Comparison of ENCODE assay signal across 1 cellular context in the genomic region with DNA sequence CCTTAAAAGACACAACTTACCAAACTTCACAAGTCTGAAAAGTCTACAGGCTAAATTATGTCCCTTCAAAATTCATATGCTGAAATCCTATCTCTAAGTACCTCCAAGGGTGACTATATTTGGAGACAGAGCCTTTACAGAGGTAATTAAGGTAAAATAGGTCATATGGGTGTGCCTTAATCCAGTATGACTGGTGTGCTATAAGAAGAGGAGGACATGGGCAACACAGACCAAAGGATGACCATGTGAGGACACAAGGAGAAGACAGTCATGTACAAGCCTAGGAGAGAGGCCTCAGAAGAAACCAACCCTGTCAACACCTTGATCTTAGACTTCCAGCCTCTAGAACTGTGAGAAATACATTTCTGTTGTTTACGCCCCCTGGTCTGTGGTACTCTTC.
TF ChIP-seq lines count a peak whose summit lies in the region.

No MANE protein-coding gene starts in this region.

TF ChIP-seq in HCT116, 20 proteins besides CTCF, POLR2A, EP300 and RAD21 (continued from another document):
- TF ChIP-seq, protein P1, sequence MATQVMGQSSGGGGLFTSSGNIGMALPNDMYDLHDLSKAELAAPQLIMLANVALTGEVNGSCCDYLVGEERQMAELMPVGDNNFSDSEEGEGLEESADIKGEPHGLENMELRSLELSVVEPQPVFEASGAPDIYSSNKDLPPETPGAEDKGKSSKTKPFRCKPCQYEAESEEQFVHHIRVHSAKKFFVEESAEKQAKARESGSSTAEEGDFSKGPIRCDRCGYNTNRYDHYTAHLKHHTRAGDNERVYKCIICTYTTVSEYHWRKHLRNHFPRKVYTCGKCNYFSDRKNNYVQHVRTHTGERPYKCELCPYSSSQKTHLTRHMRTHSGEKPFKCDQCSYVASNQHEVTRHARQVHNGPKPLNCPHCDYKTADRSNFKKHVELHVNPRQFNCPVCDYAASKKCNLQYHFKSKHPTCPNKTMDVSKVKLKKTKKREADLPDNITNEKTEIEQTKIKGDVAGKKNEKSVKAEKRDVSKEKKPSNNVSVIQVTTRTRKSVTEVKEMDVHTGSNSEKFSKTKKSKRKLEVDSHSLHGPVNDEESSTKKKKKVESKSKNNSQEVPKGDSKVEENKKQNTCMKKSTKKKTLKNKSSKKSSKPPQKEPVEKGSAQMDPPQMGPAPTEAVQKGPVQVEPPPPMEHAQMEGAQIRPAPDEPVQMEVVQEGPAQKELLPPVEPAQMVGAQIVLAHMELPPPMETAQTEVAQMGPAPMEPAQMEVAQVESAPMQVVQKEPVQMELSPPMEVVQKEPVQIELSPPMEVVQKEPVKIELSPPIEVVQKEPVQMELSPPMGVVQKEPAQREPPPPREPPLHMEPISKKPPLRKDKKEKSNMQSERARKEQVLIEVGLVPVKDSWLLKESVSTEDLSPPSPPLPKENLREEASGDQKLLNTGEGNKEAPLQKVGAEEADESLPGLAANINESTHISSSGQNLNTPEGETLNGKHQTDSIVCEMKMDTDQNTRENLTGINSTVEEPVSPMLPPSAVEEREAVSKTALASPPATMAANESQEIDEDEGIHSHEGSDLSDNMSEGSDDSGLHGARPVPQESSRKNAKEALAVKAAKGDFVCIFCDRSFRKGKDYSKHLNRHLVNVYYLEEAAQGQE (IDR thresholded peaks at IDR 0.05; ENCODE audit: low read depth): no peak
- TF ChIP-seq SP1 (IDR thresholded peaks at IDR 0.05; ENCODE audit: low read depth) (no peak), YY1 (IDR thresholded peaks at IDR 0.05; ENCODE audit: extremely low read depth, insufficient replicate concordance, low read depth, low read length) (no peak), EZH2 (IDR thresholded peaks at IDR 0.05) (no peak), EZH2phosphoT487 (IDR thresholded peaks at IDR 0.05; ENCODE audit: borderline replicate concordance) (no peak), EGR1 (IDR thresholded peaks at IDR 0.05; ENCODE audit: low read depth) (no peak), ZFX (IDR thresholded peaks at IDR 0.05) (no peak), ELF1 (IDR thresholded peaks at IDR 0.05; ENCODE audit: borderline replicate concordance, low read depth) (no peak), CBX3 (IDR thresholded peaks at IDR 0.05; ENCODE audit: low read depth) (no peak), POLR2AphosphoS5 (IDR thresholded peaks at IDR 0.05; ENCODE audit: low read depth, low read length) (no peak), SIN3A (IDR thresholded peaks at IDR 0.05; ENCODE audit: low read depth) (no peak), FOSL1 (IDR thresholded peaks at IDR 0.05; ENCODE audit: low read depth) (no peak), SRF (IDR thresholded peaks at IDR 0.05; ENCODE audit: low read depth) (no peak)
- TF ChIP-seq, protein P2, sequence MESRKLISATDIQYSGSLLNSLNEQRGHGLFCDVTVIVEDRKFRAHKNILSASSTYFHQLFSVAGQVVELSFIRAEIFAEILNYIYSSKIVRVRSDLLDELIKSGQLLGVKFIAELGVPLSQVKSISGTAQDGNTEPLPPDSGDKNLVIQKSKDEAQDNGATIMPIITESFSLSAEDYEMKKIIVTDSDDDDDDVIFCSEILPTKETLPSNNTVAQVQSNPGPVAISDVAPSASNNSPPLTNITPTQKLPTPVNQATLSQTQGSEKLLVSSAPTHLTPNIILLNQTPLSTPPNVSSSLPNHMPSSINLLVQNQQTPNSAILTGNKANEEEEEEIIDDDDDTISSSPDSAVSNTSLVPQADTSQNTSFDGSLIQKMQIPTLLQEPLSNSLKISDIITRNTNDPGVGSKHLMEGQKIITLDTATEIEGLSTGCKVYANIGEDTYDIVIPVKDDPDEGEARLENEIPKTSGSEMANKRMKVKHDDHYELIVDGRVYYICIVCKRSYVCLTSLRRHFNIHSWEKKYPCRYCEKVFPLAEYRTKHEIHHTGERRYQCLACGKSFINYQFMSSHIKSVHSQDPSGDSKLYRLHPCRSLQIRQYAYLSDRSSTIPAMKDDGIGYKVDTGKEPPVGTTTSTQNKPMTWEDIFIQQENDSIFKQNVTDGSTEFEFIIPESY (IDR thresholded peaks at IDR 0.05; ENCODE audit: extremely low read depth, insufficient replicate concordance, low read length): no peak
- TF ChIP-seq, protein P3, sequence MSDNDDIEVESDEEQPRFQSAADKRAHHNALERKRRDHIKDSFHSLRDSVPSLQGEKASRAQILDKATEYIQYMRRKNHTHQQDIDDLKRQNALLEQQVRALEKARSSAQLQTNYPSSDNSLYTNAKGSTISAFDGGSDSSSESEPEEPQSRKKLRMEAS (IDR thresholded peaks at IDR 0.05): no peak
- TF ChIP-seq, protein P4, sequence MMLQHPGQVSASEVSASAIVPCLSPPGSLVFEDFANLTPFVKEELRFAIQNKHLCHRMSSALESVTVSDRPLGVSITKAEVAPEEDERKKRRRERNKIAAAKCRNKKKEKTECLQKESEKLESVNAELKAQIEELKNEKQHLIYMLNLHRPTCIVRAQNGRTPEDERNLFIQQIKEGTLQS (IDR thresholded peaks at IDR 0.05): no peak
TF ChIP-seq in HCT116: peak in this region for 0.
